1 cellular context compared by ENCODE assay signal in genomic region chrX:123959281-123960063, GRCh38.
TF ChIP-seq lines count a peak whose summit lies in the region.

No MANE protein-coding gene starts in this region.

TF ChIP-seq in K562, 482 proteins besides CTCF, POLR2A, EP300 and RAD21 (continued from another document):
- TF ChIP-seq, protein P1, sequence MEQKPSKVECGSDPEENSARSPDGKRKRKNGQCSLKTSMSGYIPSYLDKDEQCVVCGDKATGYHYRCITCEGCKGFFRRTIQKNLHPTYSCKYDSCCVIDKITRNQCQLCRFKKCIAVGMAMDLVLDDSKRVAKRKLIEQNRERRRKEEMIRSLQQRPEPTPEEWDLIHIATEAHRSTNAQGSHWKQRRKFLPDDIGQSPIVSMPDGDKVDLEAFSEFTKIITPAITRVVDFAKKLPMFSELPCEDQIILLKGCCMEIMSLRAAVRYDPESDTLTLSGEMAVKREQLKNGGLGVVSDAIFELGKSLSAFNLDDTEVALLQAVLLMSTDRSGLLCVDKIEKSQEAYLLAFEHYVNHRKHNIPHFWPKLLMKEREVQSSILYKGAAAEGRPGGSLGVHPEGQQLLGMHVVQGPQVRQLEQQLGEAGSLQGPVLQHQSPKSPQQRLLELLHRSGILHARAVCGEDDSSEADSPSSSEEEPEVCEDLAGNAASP (IDR thresholded peaks at IDR 0.05) = no peak
- no peak for TF ChIP-seq SMAD1 (IDR thresholded peaks at IDR 0.05; ENCODE audit: low read depth, low read length, partially characterized antibody)
- no peak for TF ChIP-seq FOXK2 (conservative IDR thresholded peaks at IDR 0.05 in 1 of 2, IDR thresholded peaks at IDR 0.05 in 1 of 2; ENCODE audit: low read depth in 2 of 2)
- TF ChIP-seq U2AF1 (optimal IDR thresholded peaks at IDR 0.05; ENCODE audit: low read depth, low read length) = no peak
- no peak for TF ChIP-seq MAFG (tag; conservative IDR thresholded peaks at IDR 0.05)
- no peak for TF ChIP-seq PRMT5 (CRISPR knock-in tag; IDR thresholded peaks at IDR 0.05)
- no peak for TF ChIP-seq GATAD2A (IDR thresholded peaks at IDR 0.05)
- TF ChIP-seq, protein P2, sequence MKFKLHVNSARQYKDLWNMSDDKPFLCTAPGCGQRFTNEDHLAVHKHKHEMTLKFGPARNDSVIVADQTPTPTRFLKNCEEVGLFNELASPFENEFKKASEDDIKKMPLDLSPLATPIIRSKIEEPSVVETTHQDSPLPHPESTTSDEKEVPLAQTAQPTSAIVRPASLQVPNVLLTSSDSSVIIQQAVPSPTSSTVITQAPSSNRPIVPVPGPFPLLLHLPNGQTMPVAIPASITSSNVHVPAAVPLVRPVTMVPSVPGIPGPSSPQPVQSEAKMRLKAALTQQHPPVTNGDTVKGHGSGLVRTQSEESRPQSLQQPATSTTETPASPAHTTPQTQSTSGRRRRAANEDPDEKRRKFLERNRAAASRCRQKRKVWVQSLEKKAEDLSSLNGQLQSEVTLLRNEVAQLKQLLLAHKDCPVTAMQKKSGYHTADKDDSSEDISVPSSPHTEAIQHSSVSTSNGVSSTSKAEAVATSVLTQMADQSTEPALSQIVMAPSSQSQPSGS (CRISPR knock-in tag; IDR thresholded peaks at IDR 0.05) = no peak
- TF ChIP-seq SRSF9 (IDR thresholded peaks at IDR 0.05; ENCODE audit: borderline replicate concordance, low read depth, low read length) = no peak
- no peak for TF ChIP-seq RREB1 (CRISPR knock-in tag; IDR thresholded peaks at IDR 0.05)
- TF ChIP-seq, protein P3, sequence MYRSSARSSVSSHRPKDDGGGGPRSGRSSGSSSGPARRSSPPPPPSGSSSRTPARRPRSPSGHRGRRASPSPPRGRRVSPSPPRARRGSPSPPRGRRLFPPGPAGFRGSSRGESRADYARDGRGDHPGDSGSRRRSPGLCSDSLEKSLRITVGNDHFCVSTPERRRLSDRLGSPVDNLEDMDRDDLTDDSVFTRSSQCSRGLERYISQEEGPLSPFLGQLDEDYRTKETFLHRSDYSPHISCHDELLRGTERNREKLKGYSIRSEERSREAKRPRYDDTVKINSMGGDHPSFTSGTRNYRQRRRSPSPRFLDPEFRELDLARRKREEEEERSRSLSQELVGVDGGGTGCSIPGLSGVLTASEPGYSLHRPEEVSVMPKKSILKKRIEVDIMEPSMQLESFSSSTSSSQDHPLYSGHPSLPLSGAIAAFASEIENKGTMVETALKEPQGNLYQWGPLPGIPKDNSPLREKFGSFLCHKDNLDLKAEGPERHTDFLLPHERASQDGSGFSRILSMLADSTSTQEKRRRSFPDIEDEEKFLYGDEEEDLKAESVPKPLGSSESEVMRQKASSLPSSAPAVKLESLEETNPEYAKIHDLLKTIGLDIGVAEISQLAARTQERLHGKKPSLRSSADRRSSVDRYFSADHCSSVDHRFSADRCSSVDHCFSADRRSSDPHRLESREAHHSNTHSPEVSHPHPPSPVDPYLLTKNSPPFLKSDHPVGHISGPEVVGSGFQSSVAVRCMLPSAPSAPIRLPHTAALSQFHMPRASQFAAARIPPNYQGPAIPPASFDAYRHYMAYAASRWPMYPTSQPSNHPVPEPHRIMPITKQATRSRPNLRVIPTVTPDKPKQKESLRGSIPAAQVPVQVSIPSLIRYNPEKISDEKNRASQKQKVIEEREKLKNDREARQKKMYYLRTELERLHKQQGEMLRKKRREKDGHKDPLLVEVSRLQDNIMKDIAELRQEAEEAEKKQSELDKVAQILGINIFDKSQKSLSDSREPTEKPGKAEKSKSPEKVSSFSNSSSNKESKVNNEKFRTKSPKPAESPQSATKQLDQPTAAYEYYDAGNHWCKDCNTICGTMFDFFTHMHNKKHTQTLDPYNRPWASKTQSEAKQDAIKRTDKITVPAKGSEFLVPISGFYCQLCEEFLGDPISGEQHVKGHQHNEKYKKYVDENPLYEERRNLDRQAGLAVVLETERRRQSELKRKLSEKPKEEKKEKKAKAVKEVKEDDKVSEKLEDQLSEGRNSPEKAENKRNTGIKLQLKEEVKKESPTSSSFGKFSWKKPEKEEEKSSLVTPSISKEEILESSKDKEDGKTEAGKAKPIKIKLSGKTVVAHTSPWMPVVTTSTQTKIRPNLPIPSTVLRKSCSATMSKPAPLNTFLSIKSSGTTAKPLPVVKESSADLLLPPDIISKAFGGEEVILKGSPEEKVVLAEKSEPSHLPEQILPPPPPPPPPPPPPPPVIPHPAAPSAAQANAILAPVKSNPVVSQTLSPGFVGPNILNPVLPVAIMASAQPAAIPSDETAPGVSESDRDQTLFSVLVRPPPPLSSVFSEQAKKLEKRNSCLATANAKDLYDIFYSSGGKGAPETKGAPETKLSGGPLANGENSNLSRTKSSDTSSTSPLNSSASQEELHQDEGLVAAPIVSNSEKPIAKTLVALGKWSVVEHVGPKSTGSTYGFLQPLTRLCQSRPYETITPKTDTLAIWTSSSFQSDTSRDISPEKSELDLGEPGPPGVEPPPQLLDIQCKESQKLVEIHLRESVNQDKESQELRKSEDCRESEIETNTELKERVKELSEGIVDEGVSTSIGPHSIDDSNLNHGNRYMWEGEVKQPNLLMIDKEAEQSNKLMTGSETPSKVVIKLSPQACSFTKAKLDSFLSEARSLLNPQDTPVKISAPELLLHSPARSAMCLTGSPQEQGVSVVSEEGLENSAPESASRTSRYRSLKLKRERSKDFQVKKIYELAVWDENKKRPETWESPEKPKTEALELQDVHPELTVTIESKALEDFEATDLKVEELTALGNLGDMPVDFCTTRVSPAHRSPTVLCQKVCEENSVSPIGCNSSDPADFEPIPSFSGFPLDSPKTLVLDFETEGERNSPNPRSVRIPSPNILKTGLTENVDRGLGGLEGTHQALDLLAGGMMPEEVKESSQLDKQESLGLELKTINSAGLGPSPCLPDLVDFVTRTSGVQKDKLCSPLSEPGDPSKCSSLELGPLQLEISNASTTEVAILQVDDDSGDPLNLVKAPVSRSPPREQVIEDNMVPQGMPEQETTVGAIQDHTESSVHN (IDR thresholded peaks at IDR 0.05; ENCODE audit: borderline replicate concordance in 1 of 2, low read depth in 1 of 2) = no peak
- TF ChIP-seq E2F3 (CRISPR knock-in tag; IDR thresholded peaks at IDR 0.05) = no peak
